20 cellular contexts compared by ENCODE assay signal in the genomic region with DNA sequence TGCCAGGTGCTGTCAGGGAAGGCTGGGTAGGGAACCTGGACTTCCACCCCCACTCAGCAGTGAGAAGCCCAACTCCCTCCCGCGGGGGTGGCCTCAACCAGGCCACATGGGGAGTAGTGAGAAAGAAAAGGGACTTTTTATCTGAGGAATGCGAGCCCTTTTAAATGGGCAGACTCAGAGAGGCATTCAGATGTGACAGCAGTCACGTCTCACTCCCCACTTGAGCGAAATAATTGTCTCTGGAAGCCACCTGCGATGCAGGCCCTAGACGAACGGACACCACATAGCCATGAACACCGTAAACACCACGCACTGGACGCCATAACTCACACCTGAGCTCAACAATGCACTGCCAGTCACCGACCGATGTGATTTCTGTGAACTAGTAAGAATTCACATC. TPM values are rescaled to one million over a fixed set of nuclear protein-coding genes. Genes with fewer than 3 reads are reported as not detected.
A peak's percentile ranks its signal among the peaks of the same experiment; 100 is the strongest.
DNase-seq lines count a peak whose midpoint lies in the region; TF ChIP-seq lines count a peak whose summit lies in the region.
"Had no signal": no experiment of that assay in that cellular context is flagged by ENCODE, and none has a peak within 500 bp of the region (broad histone marks: within the 10 kb centered on the region; RNA-seq: fewer than 3 reads in every experiment).

No MANE protein-coding gene starts in this region.

- TF ChIP-seq CTCF in GM20000 (IDR thresholded peaks at IDR 0.05; ENCODE audit: extremely low read depth, missing control alignments): no peak
- TF ChIP-seq CTCF in testis (IDR thresholded peaks at IDR 0.05): no peak

- peaks cover 23% of the 10 kb centered on the region for H4K20me1 ChIP-seq in BLaER1

- peak; percentile 35 for DNase-seq in GM20000 (ENCODE audit: low spot score)
- DNase-seq in NCI-H748 (lab: John Stamatoyannopoulos, UW; ENCODE audit: unreplicated experiment): peak; percentile 60
- peak; percentile 24 for DNase-seq in kidney tubule cell (ENCODE audit: low spot score)
- no peak for DNase-seq in testis
- no peak for DNase-seq in stimulated activated CD4-positive, alpha-beta T cell treated with anti-CD3 and anti-CD28 coated beads, Interleukin-2, amount 100 ng/mL, for 48 hours
- DNase-seq in KBM-7: no peak
- no peak for DNase-seq in activated T-cell treated with anti-CD3 and anti-CD28 coated beads for 4 hours
- DNase-seq: ACHN; activated CD4-positive, alpha-beta T cell treated with anti-CD3 and anti-CD28 coated beads, Interleukin-2, amount 50 U/mL, for 4 hours; caudate nucleus; CD4-positive, alpha-beta memory T cell; dorsolateral prefrontal cortex; left lung; NCI-H526; SHP77 treated with DMSO at 0.1 percent for 48 hours had no signal

- intact Hi-C loops in testis (cut with DNase I; ENCODE audit: low total_unique reads): no loop called here

- H3K27ac ChIP-seq in BLaER1 (no peak overlapping the region), testis (no peak overlapping the region)
- H3K27ac ChIP-seq: dorsolateral prefrontal cortex, esophagus muscularis mucosa, left lung had no signal

- H3K4me3 ChIP-seq in BLaER1 (no peak overlapping the region), testis (no peak overlapping the region)
- H3K4me3 ChIP-seq: dorsolateral prefrontal cortex, esophagus muscularis mucosa, left lung had no signal

- 67 to 80% methylated on average over 13 of the region's 13 CpGs for WGBS in testis, 2 donors

- H3K27me3 ChIP-seq in BLaER1 (peaks cover 11% of the 10 kb centered on the region; the same call in 1 of the 2 replicates), testis (no peaks in the 10 kb centered on the region)

- TF ChIP-seq POLR2A in testis (IDR thresholded peaks at IDR 0.05): no peak

- no peak overlapping the region for H3K9ac ChIP-seq in BLaER1

- peak overlapping the region; percentile 87 for H3K4me2 ChIP-seq in BLaER1

- H3K36me3 ChIP-seq in BLaER1: no peaks in the 10 kb centered on the region
- no peaks in the 10 kb centered on the region for H3K36me3 ChIP-seq in testis (ENCODE audit: low read depth, missing control alignments)
- H3K36me3 ChIP-seq: esophagus muscularis mucosa, left lung had no signal

- H3K4me1 ChIP-seq in BLaER1 (peaks cover 92% of the 10 kb centered on the region), testis (no peaks in the 10 kb centered on the region)
- H3K4me1 ChIP-seq: esophagus muscularis mucosa had no signal

- in situ Hi-C loops in KBM-7 (cut with MboI; ENCODE audit: low pct_unique_long_range_greater_than_20kb, low sequenced_read_pairs): no loop called here

- H3K9me3 ChIP-seq in BLaER1: no peaks in the 10 kb centered on the region
- H3K9me3 ChIP-seq in testis: no peaks in the 10 kb centered on the region
- H3K9me3 ChIP-seq: esophagus muscularis mucosa, left lung had no signal

RNA-seq across cellular contexts. Expression of a gene that starts 11.9 kb away (rescaled TPM):
- under 1 TPM in 1 of 2 donors, not detected in 1; 0.31 TPM for total RNA-seq in testis
- 0.45 TPM for polyA plus RNA-seq in testis (ENCODE audit: insufficient read depth, low read depth, low replicate concordance)
- total RNA-seq: CD4-positive, alpha-beta memory T cell; H4; MCF 10A; pulmonary artery endothelial cell had no signal
- polyA plus RNA-seq: CD4-positive, alpha-beta memory T cell had no signal

RNA-seq across cellular contexts. Expression of a gene that starts 43.3 kb away (rescaled TPM):
- not detected for total RNA-seq in testis
- 0.41 TPM for polyA plus RNA-seq in testis (ENCODE audit: insufficient read depth, low read depth, low replicate concordance)
- total RNA-seq: CD4-positive, alpha-beta memory T cell; dorsolateral prefrontal cortex; esophagus muscularis mucosa; H4; MCF 10A; pulmonary artery endothelial cell had no signal
- polyA plus RNA-seq: CD4-positive, alpha-beta memory T cell had no signal

Comparison
In these comparisons a context has a peak if more than half of its experiments do, and no peak if none do; other contexts are left out.
1. DNase-seq: peak in GM20000 (single experiment), NCI-H748 (single experiment) and kidney tubule cell (single experiment); none in testis (single experiment), stimulated activated CD4-positive, alpha-beta T cell treated with anti-CD3 and anti-CD28 coated beads, Interleukin-2, amount 100 ng/mL, for 48 hours (0 of 2), KBM-7 (single experiment) and activated T-cell treated with anti-CD3 and anti-CD28 coated beads for 4 hours (single experiment).